In the genomic region with DNA sequence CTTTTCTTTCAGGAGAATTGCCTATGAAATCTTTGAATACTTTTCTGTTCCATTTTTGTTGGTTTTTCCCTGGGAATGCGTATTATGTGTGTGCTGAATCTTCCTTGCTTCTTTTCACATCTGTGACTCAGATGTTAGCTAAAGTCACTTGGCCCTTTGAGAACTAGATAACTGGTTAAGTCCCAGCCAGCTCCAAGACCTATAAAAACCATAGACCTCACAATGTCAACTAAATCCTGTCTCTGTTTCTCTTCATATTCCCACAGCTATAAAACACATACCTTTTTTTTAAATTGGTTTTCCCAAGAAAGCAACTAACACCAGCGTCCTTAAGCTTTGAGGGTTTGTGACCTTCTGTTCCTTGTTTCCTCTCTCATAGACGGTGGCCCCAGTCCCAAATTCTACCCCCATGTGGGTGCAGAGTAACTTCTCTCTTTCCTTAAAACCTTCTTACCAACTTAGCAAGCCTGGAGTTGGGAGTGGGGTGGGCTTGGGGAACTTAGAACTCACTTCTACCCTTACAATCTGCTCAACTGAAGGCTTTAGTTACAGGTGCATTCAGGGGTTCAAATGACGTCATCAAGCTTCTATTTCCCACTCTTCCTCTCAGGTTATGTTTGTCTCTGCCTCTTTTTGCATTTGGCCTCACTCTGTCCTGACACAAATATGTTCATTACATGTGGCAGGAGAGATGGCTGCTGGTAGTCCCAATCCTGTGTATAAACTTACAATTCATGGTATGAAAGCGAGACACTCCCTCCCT, we compare ENCODE assay signal across 15 cellular contexts. TPM values are rescaled to one million over a fixed set of nuclear protein-coding genes. Genes with fewer than 3 reads are reported as not detected.
DNase-seq lines count a peak whose midpoint lies in the region; ATAC-seq, FAIRE-seq and TF ChIP-seq lines count a peak whose summit lies in the region.
"Had no signal": no experiment of that assay in that cellular context is flagged by ENCODE, and none has a peak within 500 bp of the region (broad histone marks: within the 10 kb centered on the region; RNA-seq: fewer than 3 reads in every experiment).

No MANE protein-coding gene starts in this region.

- H4K8ac ChIP-seq in H1 (ENCODE audit: extremely low read depth, insufficient read depth, low read length), result no peak overlapping the region

- H3K9me3 ChIP-seq in H1 (ENCODE audit: insufficient read depth in 2 of 2, low read depth in 1 of 2, low read length in 1 of 2) (peaks cover 5 to 8% of the 10 kb centered on the region in 2 experiments; a peak in 3 of 4 replicates), neural progenitor cell (ENCODE audit: low read depth) (no peaks in the 10 kb centered on the region)

- WGBS in H1 (ENCODE audit: extremely low coverage in 1 of 2, insufficient coverage in 1 of 2, insufficient read length in 1 of 2, insufficient replicate concordance in 2 of 2, low coverage in 1 of 2, low lambda C conversion rate in 2 of 2, missing lambda C conversion rate in 1 of 2), 2 experiments, result 85% methylated on average over 5 of the region's 5 CpGs; no CpG with 5 or more reads in 1 of the 2 experiments

- POLR2A ChIA-PET in H1 (lab: Charles Lee; ENCODE audit: partially characterized antibody) (no interaction called here), GM10248 (lab: Yijun Ruan, JAX) (no interaction called here)

- H3K4ac ChIP-seq in H1 (replicated peaks; ENCODE audit: insufficient read length, low read depth, low read length), result no peak overlapping the region

- H3K9me2 ChIP-seq in GM23338 (ENCODE audit: insufficient read depth), result no peaks in the 10 kb centered on the region

- H2BK20ac ChIP-seq in H1 (ENCODE audit: low read length), result peak overlapping the region; percentile 83; the same call in 1 of the 2 replicates

- TF ChIP-seq CTCF in AG10803 (conservative IDR thresholded peaks at IDR 0.05; ENCODE audit: low read length) (no peak), GM23338 (conservative IDR thresholded peaks at IDR 0.05; ENCODE audit: low read depth in 2 of 2) (no peak), H1 (IDR thresholded peaks at IDR 0.05; ENCODE audit: control extremely low read depth in 1 of 3, insufficient read depth in 1 of 3, low read depth in 1 of 3, low read length in 3 of 3) (no peak), neural progenitor cell (IDR thresholded peaks at IDR 0.05) (no peak), GM10248 (IDR thresholded peaks at IDR 0.05; ENCODE audit: control extremely low read depth, extremely low read depth, low read depth, missing control alignments) (no peak)

- no peaks in the 10 kb centered on the region for H3K36me3 ChIP-seq in GM23338 (ENCODE audit: insufficient read depth)
- no peaks in the 10 kb centered on the region for H3K36me3 ChIP-seq in H1 (ENCODE audit: control insufficient read depth in 2 of 4, insufficient read depth in 4 of 4, low read length in 3 of 4)
- H3K36me3 ChIP-seq in neural progenitor cell, result no peaks in the 10 kb centered on the region

- H3K23ac ChIP-seq in H1 (ENCODE audit: insufficient read length), result no peak overlapping the region

- H3K18ac ChIP-seq in H1 (ENCODE audit: extremely low read depth, low read length), result no peak overlapping the region

- H3K4me2 ChIP-seq in GM23338 (0 out of 2 replicates have a peak overlapping the region, but pooled peaks have one; percentile 17), H1 (ENCODE audit: insufficient read depth in 1 of 2, low read depth in 2 of 2, low read length in 2 of 2) (no peak overlapping the region), neural progenitor cell (peak overlapping the region; percentile 10)

- H3K9me3 Mint-ChIP-seq in GM23338, result peaks cover 34% of the 10 kb centered on the region
- peaks cover 6% of the 10 kb centered on the region for H3K9me3 Mint-ChIP-seq in neural progenitor cell
- peaks cover 15% of the 10 kb centered on the region for H3K9me3 Mint-ChIP-seq in activated naive CD8-positive, alpha-beta T cell treated with anti-CD3 and anti-CD28 coated beads for 36 hours

- no peak overlapping the region for H3K9ac ChIP-seq in H1 (replicated peaks in 1 of 4; ENCODE audit: extremely low read depth in 1 of 4, low read depth in 3 of 4, low read length in 3 of 4)
- no peak overlapping the region for H3K9ac ChIP-seq in neural progenitor cell

- no peaks in the 10 kb centered on the region for H3K27me3 Mint-ChIP-seq in GM23338 (ENCODE audit: insufficient read depth, low read depth, poor library complexity)
- no peaks in the 10 kb centered on the region for H3K27me3 Mint-ChIP-seq in neural progenitor cell (ENCODE audit: insufficient read depth, low read depth)
- no peaks in the 10 kb centered on the region for H3K27me3 Mint-ChIP-seq in activated naive CD8-positive, alpha-beta T cell treated with anti-CD3 and anti-CD28 coated beads for 36 hours
- H3K27me3 Mint-ChIP-seq: CD4-positive, alpha-beta T cell had no signal

- H3K27me3 ChIP-seq in GM23338 (ENCODE audit: insufficient read depth), result no peaks in the 10 kb centered on the region
- no peaks in the 10 kb centered on the region for H3K27me3 ChIP-seq in H1 (replicated peaks in 1 of 4; ENCODE audit: control insufficient read depth in 3 of 4, extremely low read depth in 1 of 4, insufficient read depth in 3 of 4, low read length in 3 of 4)
- no peaks in the 10 kb centered on the region for H3K27me3 ChIP-seq in neural progenitor cell

- FAIRE-seq in H1 (lab: Jason Lieb, UNC), result no peak

- no peaks in the 10 kb centered on the region for H3F3A ChIP-seq in GM23338 (replicated peaks; ENCODE audit: low read depth)
- no peaks in the 10 kb centered on the region for H3F3A ChIP-seq in neural progenitor cell (ENCODE audit: low read depth)

- H3K79me2 ChIP-seq in GM23338 (replicated peaks; ENCODE audit: insufficient read depth) (no peaks in the 10 kb centered on the region), H1 (ENCODE audit: control insufficient read depth in 1 of 2, insufficient read depth in 2 of 2, low read length in 2 of 2) (no peaks in the 10 kb centered on the region), neural progenitor cell (ENCODE audit: low read depth) (no peaks in the 10 kb centered on the region)

- no peaks in the 10 kb centered on the region for H3K79me1 ChIP-seq in H1 (ENCODE audit: low read depth, low read length)

- H3K27ac ChIP-seq in GM23338 (ENCODE audit: low read depth) (no peak overlapping the region), H1 (ENCODE audit: low read depth, low read length) (no peak overlapping the region), neural progenitor cell (no peak overlapping the region)

- no peak overlapping the region for H3K4me3 Mint-ChIP-seq in GM23338
- no peak overlapping the region for H3K4me3 Mint-ChIP-seq in neural progenitor cell
- no peak overlapping the region for H3K4me3 Mint-ChIP-seq in activated naive CD8-positive, alpha-beta T cell treated with anti-CD3 and anti-CD28 coated beads for 36 hours
- H3K4me3 Mint-ChIP-seq: CD4-positive, alpha-beta T cell; H9 had no signal

- H3K23me2 ChIP-seq in H1 (ENCODE audit: low read depth, low read length), result no peaks in the 10 kb centered on the region

- H2AFZ ChIP-seq in GM23338 (0 out of 2 replicates have a peak overlapping the region, but pooled peaks have one; percentile 38), H1 (ENCODE audit: low read length) (no peak overlapping the region), neural progenitor cell (replicated peaks) (no peak overlapping the region)

- H3K4me1 Mint-ChIP-seq in GM23338 (peaks cover 12% of the 10 kb centered on the region; the same call in 2 of the 3 replicates), neural progenitor cell (peaks cover under 1% of the 10 kb centered on the region)
- H3K4me1 Mint-ChIP-seq in activated naive CD8-positive, alpha-beta T cell treated with anti-CD3 and anti-CD28 coated beads for 36 hours, result no peaks in the 10 kb centered on the region

- no peak overlapping the region for H4K5ac ChIP-seq in H1 (ENCODE audit: insufficient read length, low read depth, low read length)

- no peak overlapping the region for H2BK120ac ChIP-seq in H1 (replicated peaks; ENCODE audit: low read depth, low read length)

- TF ChIP-seq EP300 in H1 (IDR thresholded peaks at IDR 0.05; ENCODE audit: borderline replicate concordance in 1 of 2, low read depth in 2 of 2, low read length in 2 of 2), result no peak

- no peak overlapping the region for H3K56ac ChIP-seq in H1 (replicated peaks; ENCODE audit: insufficient read length, low read depth, low read length)

- TF ChIP-seq POLR2A in H1 (IDR thresholded peaks at IDR 0.05; ENCODE audit: control extremely low read depth in 1 of 2, low read depth in 2 of 2, low read length in 2 of 2), result no peak

- H2BK12ac ChIP-seq in H1 (ENCODE audit: low read depth, low read length), result no peak overlapping the region

- DNase-seq in AG10803 (ENCODE audit: low read depth), result peak; percentile 25
- DNase-seq in GM23338 (ENCODE audit: low spot score), result no peak
- no peak for DNase-seq in H1 (ENCODE audit: low read depth in 1 of 2, low spot score in 2 of 2)
- DNase-seq in neural progenitor cell (ENCODE audit: low spot score), result no peak
- no peak for DNase-seq in GM10248 (ENCODE audit: extremely low spot score)
- no peak for DNase-seq in HPDE6-E6E7 (ENCODE audit: extremely low spot score)
- DNase-seq in activated naive CD8-positive, alpha-beta T cell treated with anti-CD3 and anti-CD28 coated beads for 36 hours, result no peak
- DNase-seq: 8988T; C1 segment of cervical spinal cord; Calu3; CD4-positive, alpha-beta T cell; DMS79; GDM1; H9; KBM-7 had no signal

- H3K36me3 Mint-ChIP-seq in GM23338 (ENCODE audit: low read depth) (peaks cover 12% of the 10 kb centered on the region), neural progenitor cell (peaks cover 2% of the 10 kb centered on the region)
- H3K36me3 Mint-ChIP-seq in activated naive CD8-positive, alpha-beta T cell treated with anti-CD3 and anti-CD28 coated beads for 36 hours, result peaks cover 2% of the 10 kb centered on the region

- no peak overlapping the region for H3K4me3 ChIP-seq in AG10803 (ENCODE audit: low read length)
- H3K4me3 ChIP-seq in GM23338, result no peak overlapping the region
- no peak overlapping the region for H3K4me3 ChIP-seq in H1 (ENCODE audit: extremely low read depth in 1 of 4, insufficient read depth in 2 of 4, low read depth in 3 of 4, low read length in 4 of 4)
- H3K4me3 ChIP-seq in neural progenitor cell, result no peak overlapping the region

- no peaks in the 10 kb centered on the region for H4K20me1 ChIP-seq in GM23338 (replicated peaks; ENCODE audit: insufficient read depth)
- no peaks in the 10 kb centered on the region for H4K20me1 ChIP-seq in H1 (replicated peaks in 1 of 2; ENCODE audit: control insufficient read depth in 1 of 2, insufficient read depth in 2 of 2, low read length in 2 of 2)
- H4K20me1 ChIP-seq in neural progenitor cell (ENCODE audit: low read depth), result no peaks in the 10 kb centered on the region

- 0 out of 2 replicates have a peak overlapping the region, but pooled peaks have one; percentile 55 for H2BK15ac ChIP-seq in H1 (ENCODE audit: low read length)

- H4K91ac ChIP-seq in H1 (replicated peaks; ENCODE audit: insufficient read length, low read length), result no peak overlapping the region

- ATAC-seq in GM23338, result no peak

- H2AK5ac ChIP-seq in H1 (ENCODE audit: low read depth, low read length), result no peak overlapping the region; the same call in 1 of the 2 replicates

- H2BK5ac ChIP-seq in H1 (ENCODE audit: low read depth, low read length), result no peak overlapping the region

- H3K4me1 ChIP-seq in GM23338 (ENCODE audit: insufficient read depth) (peaks cover 18% of the 10 kb centered on the region), H1 (replicated peaks in 1 of 4; ENCODE audit: control insufficient read depth in 3 of 4, insufficient read depth in 4 of 4, low read length in 3 of 4) (peaks cover 0 to 6% (median 1%) of the 10 kb centered on the region in 4 experiments; a peak in 3 of 7 replicates), neural progenitor cell (peaks cover 14% of the 10 kb centered on the region)

- H3K27ac Mint-ChIP-seq in GM23338 (no peak overlapping the region), neural progenitor cell (no peak overlapping the region)
- H3K27ac Mint-ChIP-seq in activated naive CD8-positive, alpha-beta T cell treated with anti-CD3 and anti-CD28 coated beads for 36 hours, result no peak overlapping the region
- H3K27ac Mint-ChIP-seq: CD4-positive, alpha-beta T cell had no signal

- no peak for TF ChIP-seq RAD21 in H1 (IDR thresholded peaks at IDR 0.05 in 1 of 2, conservative IDR thresholded peaks at IDR 0.05 in 1 of 2; ENCODE audit: low read depth in 2 of 2, low read length in 2 of 2)

- no peak overlapping the region for H3K14ac ChIP-seq in H1 (ENCODE audit: insufficient read length)

- CTCF ChIA-PET in H1 (lab: Charles Lee; ENCODE audit: partially characterized antibody) (interaction anchor here (0.5 to 1.7 kb wide), 6 partner anchors 15 to 623 kb away, joined by 3 to 6 read pairs (median 4); no protein-coding TSS in a partner anchor), GM10248 (lab: Yijun Ruan, JAX) (interaction anchor here (1.0 to 1.2 kb wide), 2 partner anchors 38 to 275 kb away, joined by 3 read pairs; no protein-coding TSS in a partner anchor)

RNA-seq across cellular contexts. Expression of a gene that starts 58.1 kb away (rescaled TPM):
- total RNA-seq in GM23338 (2014; rRNA removed; shearing (Covaris generic)), result 286 and 294 TPM in 2 replicates
- polyA plus RNA-seq in GM23338 (2016; fragmentation: Nextera tagmentation; extraction: Ambion mirVana) (288 and 316 TPM in 2 replicates), H1 (2011; rRNA removed) (256 and 288 TPM in 2 replicates)
- total RNA-seq in H1 (2021; fragmentation: NEBNext Ultra II Directional; extraction: Animal tissue kit (Norgen Biotek cat#: 25700)), result 259 and 262 TPM in 2 replicates
- 274 TPM for polyA plus RNA-seq in H1 (2011; cell fraction: cytosol; rRNA removed)
- 280 TPM for polyA plus RNA-seq in H1 (2011; cell fraction: nucleus; rRNA removed)
- 212 to 243 TPM (median 229 TPM) in 4 replicates for polyA plus RNA-seq in H1 (2012, experiment 1 of 2)
- 150 TPM for polyA plus RNA-seq in H1 (2012, experiment 2 of 2)
- polyA plus RNA-seq in H1 (2013, experiment 1 of 2), result 190 TPM
- polyA plus RNA-seq in H1 (2013, experiment 2 of 2), result 187 TPM
- polyA minus RNA-seq in H1 (2011; rRNA and poly(A)+ RNA removed), result 288 and 445 TPM in 2 replicates
- 110 TPM for polyA minus RNA-seq in H1 (2011; cell fraction: cytosol; rRNA and poly(A)+ RNA removed)
- 155 TPM for polyA minus RNA-seq in H1 (2011; cell fraction: nucleus; rRNA and poly(A)+ RNA removed)
- total RNA-seq in neural progenitor cell (ENCODE audit: low replicate concordance), result 260 and 261 TPM in 2 replicates
- total RNA-seq in activated naive CD8-positive, alpha-beta T cell treated with anti-CD3 and anti-CD28 coated beads for 36 hours, result 10 to 100 TPM; 18.8 to 21.2 TPM

Comparison
In these comparisons a context has a peak if more than half of its experiments do, and no peak if none do; other contexts are left out.
1. H3K4me2 ChIP-seq: peak in GM23338 (single experiment) and neural progenitor cell (single experiment); none in H1 (0 of 2).
2. RNA of a gene that starts 58.1 kb away (total RNA-seq): 286 to 294 TPM in GM23338, 259 to 262 TPM in H1 and 260 to 261 TPM in neural progenitor cell; 18.8 to 21.2 TPM in activated naive CD8-positive, alpha-beta T cell treated with anti-CD3 and anti-CD28 coated beads for 36 hours; every median in the first group is over 10 times any median in the second.